In the genomic region with DNA sequence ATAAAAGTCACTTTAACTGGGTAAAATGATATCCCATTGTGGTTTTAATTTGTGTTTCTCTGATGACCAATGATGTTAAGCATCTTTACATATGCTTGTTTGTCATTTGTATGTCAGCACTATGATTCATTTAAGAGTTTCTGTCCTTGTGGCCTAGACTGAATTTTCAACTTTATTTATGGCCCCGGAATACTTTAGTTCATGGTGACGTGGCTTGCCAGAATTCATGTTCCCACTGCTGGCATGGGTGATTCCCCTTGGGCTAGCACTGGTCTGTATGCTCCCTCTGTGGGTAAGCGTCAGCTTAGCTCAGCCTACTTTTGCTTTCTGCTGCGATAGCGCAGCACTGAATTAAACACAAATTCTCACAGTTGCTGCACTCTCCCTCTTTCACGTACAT, we compare ENCODE assay signal across 21 cellular contexts.
DNase-seq lines count a peak whose midpoint lies in the region; ATAC-seq and TF ChIP-seq lines count a peak whose summit lies in the region.
"Had no signal": no experiment of that assay in that cellular context is flagged by ENCODE, and none has a peak within 500 bp of the region (broad histone marks: within the 10 kb centered on the region; RNA-seq: fewer than 3 reads in every experiment).

No MANE protein-coding gene starts in this region.

- H3K4me2 ChIP-seq in GM23248 (ENCODE audit: unreplicated experiment), result peak overlapping the region; percentile 65
- H3K4me2 ChIP-seq in PC-3 (ENCODE audit: low read length), result peak overlapping the region; percentile 59

- no peaks in the 10 kb centered on the region for H3K4me1 Mint-ChIP-seq in stimulated activated naive CD8-positive, alpha-beta T cell treated with anti-CD3 and anti-CD28 coated beads, Interleukin-15, amount 100 ng/mL, for 72 hours
- H3K4me1 Mint-ChIP-seq: activated CD4-positive, alpha-beta T cell treated with anti-CD3 and anti-CD28 coated beads, Interleukin-2, amount 10 ng/mL, durations not matched to agents 7 days and 5 days; CD4-positive, alpha-beta memory T cell; memory B cell had no signal

- H3K27ac ChIP-seq in GM23248, result peak overlapping the region; percentile 63
- H3K27ac ChIP-seq in PC-3 (ENCODE audit: low read length), result peak overlapping the region; percentile 82
- H3K27ac ChIP-seq: psoas muscle, spleen, testis had no signal

- H3K27ac Mint-ChIP-seq in stimulated activated naive CD8-positive, alpha-beta T cell treated with anti-CD3 and anti-CD28 coated beads, Interleukin-15, amount 100 ng/mL, for 72 hours, result no peak overlapping the region
- H3K27ac Mint-ChIP-seq: activated CD4-positive, alpha-beta T cell treated with anti-CD3 and anti-CD28 coated beads, Interleukin-2, amount 10 ng/mL, durations not matched to agents 7 days and 5 days; activated naive CD4-positive, alpha-beta T cell treated with anti-CD3 and anti-CD28 coated beads for 36 hours; brain; CD4-positive, alpha-beta memory T cell; memory B cell; natural killer cell treated with Interleukin-12 subunit alpha and Interleukin-12 subunit beta and Interleukin-15 and Interleukin-18, amount 100 ng/mL, for 72 hours had no signal

- H3K9me3 ChIP-seq in GM23248 (ENCODE audit: low read depth) (peaks cover 6% of the 10 kb centered on the region), PC-3 (ENCODE audit: low read length) (no peaks in the 10 kb centered on the region)
- H3K9me3 ChIP-seq: testis had no signal

- 17 to 28% methylated on average over 6 of the region's 6 CpGs for WGBS in GM23248 (ENCODE audit: low coverage in 1 of 2, low lambda C conversion rate in 2 of 2, missing lambda C conversion rate in 2 of 2), 2 experiments

- no TSS peak for BruUV-seq in PC-3 (replicated peaks; lab: Mats Ljungman, UMichigan)

- H3K4me3 ChIP-seq in GM23248 (peak overlapping the region; percentile 35), PC-3 (ENCODE audit: low read length) (peak overlapping the region; percentile 44), epithelial cell of esophagus (ENCODE audit: low read length) (no peak overlapping the region)
- H3K4me3 ChIP-seq: psoas muscle, spleen, testis had no signal

- H3K9me3 Mint-ChIP-seq in stimulated activated naive CD8-positive, alpha-beta T cell treated with anti-CD3 and anti-CD28 coated beads, Interleukin-15, amount 100 ng/mL, for 72 hours, result peaks cover 24 to 46% of the 10 kb centered on the region in 2 donors

- H3K27me3 ChIP-seq in GM23248 (replicated peaks; ENCODE audit: insufficient read depth) (no peaks in the 10 kb centered on the region), PC-3 (ENCODE audit: low read length) (no peaks in the 10 kb centered on the region)
- H3K27me3 ChIP-seq: spleen, testis had no signal

- H2AFZ ChIP-seq in GM23248 (no peak overlapping the region), PC-3 (ENCODE audit: low read length) (peak overlapping the region; percentile 47)

- H3F3A ChIP-seq in GM23248 (ENCODE audit: insufficient read depth), result peaks cover 17% of the 10 kb centered on the region
- H3F3A ChIP-seq in PC-3 (ENCODE audit: low read length, unreplicated experiment), result no peaks in the 10 kb centered on the region

- H3K9ac ChIP-seq in GM23248 (peak overlapping the region; percentile 45; the same call in 1 of the 2 replicates), PC-3 (ENCODE audit: low read length) (peak overlapping the region; percentile 55)

- H3K9me2 ChIP-seq in GM23248 (ENCODE audit: insufficient read depth), result no peaks in the 10 kb centered on the region
- no peaks in the 10 kb centered on the region for H3K9me2 ChIP-seq in PC-3 (replicated peaks; ENCODE audit: low read length)

- no peaks in the 10 kb centered on the region for H3K79me2 ChIP-seq in GM23248 (ENCODE audit: insufficient read depth)
- no peaks in the 10 kb centered on the region for H3K79me2 ChIP-seq in PC-3 (ENCODE audit: low read length)

- H4K20me1 ChIP-seq in GM23248 (ENCODE audit: insufficient read depth) (no peaks in the 10 kb centered on the region), PC-3 (ENCODE audit: low read length) (no peaks in the 10 kb centered on the region)

- ATAC-seq in PC-3, result peak; percentile 95
- ATAC-seq in stimulated activated naive CD8-positive, alpha-beta T cell treated with anti-CD3 and anti-CD28 coated beads, Interleukin-15, amount 100 ng/mL, for 72 hours, result no peak
- ATAC-seq in HG02571 (IDR thresholded peaks at IDR 0.05; ENCODE audit: unreplicated experiment), result no peak
- no peak for ATAC-seq in GM18861 (IDR thresholded peaks at IDR 0.05; ENCODE audit: unreplicated experiment)
- ATAC-seq: natural killer cell treated with Interleukin-12 subunit alpha and Interleukin-12 subunit beta and Interleukin-15 and Interleukin-18, amount 100 ng/mL, for 72 hours; psoas muscle had no signal

- H3K4me1 ChIP-seq in GM23248 (ENCODE audit: insufficient read depth) (peaks cover 13% of the 10 kb centered on the region), PC-3 (ENCODE audit: insufficient read depth, low read length) (peaks cover 15% of the 10 kb centered on the region)
- H3K4me1 ChIP-seq: psoas muscle, spleen, testis had no signal

- POLR2A ChIA-PET in PC-3 (lab: Charles Lee; ENCODE audit: unreplicated experiment), result interaction anchor here (0.7 kb wide), 1 partner anchor 733 kb away, joined by 3 read pairs; no protein-coding TSS in a partner anchor

- H3K27me3 Mint-ChIP-seq in stimulated activated naive CD8-positive, alpha-beta T cell treated with anti-CD3 and anti-CD28 coated beads, Interleukin-15, amount 100 ng/mL, for 72 hours, result no peaks in the 10 kb centered on the region
- H3K27me3 Mint-ChIP-seq: activated CD4-positive, alpha-beta T cell treated with anti-CD3 and anti-CD28 coated beads, Interleukin-2, amount 10 ng/mL, durations not matched to agents 7 days and 5 days; CD4-positive, alpha-beta memory T cell; memory B cell; natural killer cell treated with Interleukin-12 subunit alpha and Interleukin-12 subunit beta and Interleukin-15 and Interleukin-18, amount 100 ng/mL, for 72 hours had no signal

- no peaks in the 10 kb centered on the region for H3K36me3 ChIP-seq in GM23248 (ENCODE audit: low read depth)
- H3K36me3 ChIP-seq in PC-3 (ENCODE audit: low read depth, low read length), result no peaks in the 10 kb centered on the region
- H3K36me3 ChIP-seq: spleen had no signal

- in situ Hi-C loops in GM23248 (cut with MboI), result no loop called here

- H3K4me3 Mint-ChIP-seq in stimulated activated naive CD8-positive, alpha-beta T cell treated with anti-CD3 and anti-CD28 coated beads, Interleukin-15, amount 100 ng/mL, for 72 hours, result no peak overlapping the region
- H3K4me3 Mint-ChIP-seq: activated CD4-positive, alpha-beta T cell treated with anti-CD3 and anti-CD28 coated beads, Interleukin-2, amount 10 ng/mL, durations not matched to agents 7 days and 5 days; activated naive CD4-positive, alpha-beta T cell treated with anti-CD3 and anti-CD28 coated beads for 36 hours; brain; CD4-positive, alpha-beta memory T cell; memory B cell; natural killer cell treated with Interleukin-12 subunit alpha and Interleukin-12 subunit beta and Interleukin-15 and Interleukin-18, amount 100 ng/mL, for 72 hours had no signal

- TF ChIP-seq CTCF in PC-3 (conservative IDR thresholded peaks at IDR 0.05; ENCODE audit: low read depth, low read length) (peak; percentile 24; the same call in 1 of the 2 replicates), epithelial cell of esophagus (IDR thresholded peaks at IDR 0.05; ENCODE audit: insufficient read depth, low read depth, low read length, missing control alignments) (no peak)

- intact Hi-C loops in PC-3 (cut with micrococcal nuclease), result no loop called here

- DNase-seq in GM23248 (peak; percentile 95), PC-3 (peak; percentile 80), epithelial cell of esophagus (ENCODE audit: low read depth) (peak; percentile 27)
- DNase-seq in stimulated activated naive CD8-positive, alpha-beta T cell treated with anti-CD3 and anti-CD28 coated beads, Interleukin-15, amount 100 ng/mL, for 72 hours, result no peak
- no peak for DNase-seq in activated CD4-positive, alpha-beta T cell treated with anti-CD3 and anti-CD28 coated beads for 4 hours
- DNase-seq: activated CD4-positive, alpha-beta T cell treated with anti-CD3 and anti-CD28 coated beads, Interleukin-2, amount 10 ng/mL, durations not matched to agents 7 days and 5 days; activated naive CD4-positive, alpha-beta T cell treated with anti-CD3 and anti-CD28 coated beads for 36 hours; CD4-positive, alpha-beta memory T cell; erythroblast; islet precursor cell; NCI-H1092; NCI-H524 treated with DMSO at 0.1 percent for 48 hours; OCI-M1; psoas muscle; spleen; testis had no signal

- CTCF ChIA-PET in PC-3 (lab: Charles Lee), result no interaction called here

Comparison
In these comparisons a context has a peak if more than half of its experiments do, and no peak if none do; other contexts are left out.
1. DNase-seq: peak in GM23248 (single experiment), PC-3 (single experiment) and epithelial cell of esophagus (single experiment); none in stimulated activated naive CD8-positive, alpha-beta T cell treated with anti-CD3 and anti-CD28 coated beads, Interleukin-15, amount 100 ng/mL, for 72 hours (0 of 2) and activated CD4-positive, alpha-beta T cell treated with anti-CD3 and anti-CD28 coated beads for 4 hours (0 of 2).